Comparison of ENCODE assay signal across 28 cellular contexts in genomic region chr2:32402087-32402486, GRCh38. TPM values are rescaled to one million over a fixed set of nuclear protein-coding genes. Genes with fewer than 3 reads are reported as not detected.
DNase-seq lines count a peak whose midpoint lies in the region; ATAC-seq, FAIRE-seq and TF ChIP-seq lines count a peak whose summit lies in the region.
"Had no signal": no experiment of that assay in that cellular context is flagged by ENCODE, and none has a peak within 500 bp of the region (broad histone marks: within the 10 kb centered on the region; RNA-seq: fewer than 3 reads in every experiment).

No MANE protein-coding gene starts in this region.

- CTCF ChIA-PET in activated CD8-positive, alpha-beta memory T cell treated with anti-CD3 and anti-CD28 coated beads, Interleukin-2, amount 10 ng/mL, durations not matched to agents 7 days and 5 days (lab: Charles Lee): no interaction called here
- CTCF ChIA-PET in SK-N-SH (lab: Yijun Ruan, JAX): interaction anchor here (0.7 kb wide), 1 partner anchor 11 kb away, joined by 3 read pairs; no protein-coding TSS in a partner anchor

- peak overlapping the region; percentile 8 for H3K27ac Mint-ChIP-seq in activated CD8-positive, alpha-beta memory T cell treated with anti-CD3 and anti-CD28 coated beads, Interleukin-2, amount 10 ng/mL, durations not matched to agents 7 days and 5 days
- peak overlapping the region; percentile 9 for H3K27ac Mint-ChIP-seq in activated naive CD8-positive, alpha-beta T cell treated with anti-CD3 and anti-CD28 coated beads for 36 hours
- H3K27ac Mint-ChIP-seq in stimulated activated effector memory CD8-positive, alpha-beta T cell treated with anti-CD3 and anti-CD28 coated beads, Interleukin-12 subunit alpha, Interleukin-12 subunit beta, amount 100 ng/mL, for 72 hours: peak overlapping the region; percentile 37
- H3K27ac Mint-ChIP-seq: mesothelial cell of epicardium; T-helper 1 cell treated with Interleukin-12 subunit alpha and Interleukin-12 subunit beta and Interleukin-4 antibody, amounts not matched to agents 30 μg/mL and 1 μg/mL, for 36 hours had no signal

- no peaks in the 10 kb centered on the region for H3K27me3 Mint-ChIP-seq in activated CD8-positive, alpha-beta memory T cell treated with anti-CD3 and anti-CD28 coated beads, Interleukin-2, amount 10 ng/mL, durations not matched to agents 7 days and 5 days
- no peaks in the 10 kb centered on the region for H3K27me3 Mint-ChIP-seq in activated naive CD8-positive, alpha-beta T cell treated with anti-CD3 and anti-CD28 coated beads for 36 hours

- no peaks in the 10 kb centered on the region for H3K4me1 ChIP-seq in SK-N-SH (ENCODE audit: control insufficient read depth in 1 of 2, insufficient read depth in 2 of 2, low read depth in 1 of 2, low read length in 1 of 2)
- H3K4me1 ChIP-seq: esophagus muscularis mucosa had no signal

- H2AFZ ChIP-seq in SK-N-SH (ENCODE audit: low read depth): no peak overlapping the region

- POLR2A ChIA-PET in SK-N-SH (lab: Yijun Ruan, JAX): no interaction called here

- H3F3A ChIP-seq in SK-N-SH (replicated peaks; ENCODE audit: insufficient read depth): peaks cover 8% of the 10 kb centered on the region

- H3K4me3 ChIP-seq in SK-N-SH (ENCODE audit: low read depth in 2 of 2, low read length in 1 of 2): no peak overlapping the region
- H3K4me3 ChIP-seq: coronary artery, esophagus muscularis mucosa, right lobe of liver had no signal

- peaks cover 55 to 69% of the 10 kb centered on the region in 2 experiments for H3K36me3 ChIP-seq in SK-N-SH (replicated peaks in 1 of 2; ENCODE audit: control insufficient read depth in 1 of 2, insufficient read depth in 2 of 2, low read length in 1 of 2)

- peaks cover 5% of the 10 kb centered on the region for H3K4me1 Mint-ChIP-seq in activated CD8-positive, alpha-beta memory T cell treated with anti-CD3 and anti-CD28 coated beads, Interleukin-2, amount 10 ng/mL, durations not matched to agents 7 days and 5 days
- H3K4me1 Mint-ChIP-seq in activated naive CD8-positive, alpha-beta T cell treated with anti-CD3 and anti-CD28 coated beads for 36 hours: peaks cover 14% of the 10 kb centered on the region
- H3K4me1 Mint-ChIP-seq in stimulated activated effector memory CD8-positive, alpha-beta T cell treated with anti-CD3 and anti-CD28 coated beads, Interleukin-12 subunit alpha, Interleukin-12 subunit beta, amount 100 ng/mL, for 72 hours: peaks cover 11% of the 10 kb centered on the region
- H3K4me1 Mint-ChIP-seq: mesothelial cell of epicardium, neural crest cell had no signal

- DNase-seq in activated CD8-positive, alpha-beta memory T cell treated with anti-CD3 and anti-CD28 coated beads, Interleukin-2, amount 10 ng/mL, durations not matched to agents 7 days and 5 days: no peak
- DNase-seq in activated CD8-positive, alpha-beta memory T cell treated with anti-CD3 and anti-CD28 coated beads, Interleukin-2, amount 50 U/mL, for 48 hours: no peak
- DNase-seq in GM19239 (ENCODE audit: insufficient read length, low spot score) (no peak), SK-N-SH (no peak), NCI-H187 treated with DMSO at 0.1 percent for 48 hours (lab: John Stamatoyannopoulos, UW) (no peak)
- DNase-seq in activated naive CD8-positive, alpha-beta T cell treated with anti-CD3 and anti-CD28 coated beads for 36 hours: no peak
- no peak for DNase-seq in stimulated activated effector memory CD8-positive, alpha-beta T cell treated with anti-CD3 and anti-CD28 coated beads, Interleukin-12 subunit alpha, Interleukin-12 subunit beta, amount 100 ng/mL, for 72 hours (ENCODE audit: low spot score in 2 of 2)
- DNase-seq: activated CD4-positive, alpha-beta T cell treated with anti-CD3 and anti-CD28 coated beads for 1 hour; activated gamma-delta T cell; amniotic stem cell; foreskin melanocyte; hippocampal formation; immature natural killer cell; NCI-H1092; NCI-H2029; NCI-H226; NCI-H748 treated with DMSO at 0.1 percent for 48 hours; right lobe of liver; stimulated activated CD4-positive, alpha-beta T cell treated with anti-CD3 and anti-CD28 coated beads, Interleukin-4, amount 100 ng/mL, for 4 hours; trophoblast cell had no signal

- no peak overlapping the region for H3K4me3 Mint-ChIP-seq in activated CD8-positive, alpha-beta memory T cell treated with anti-CD3 and anti-CD28 coated beads, Interleukin-2, amount 10 ng/mL, durations not matched to agents 7 days and 5 days
- H3K4me3 Mint-ChIP-seq in activated naive CD8-positive, alpha-beta T cell treated with anti-CD3 and anti-CD28 coated beads for 36 hours: no peak overlapping the region
- H3K4me3 Mint-ChIP-seq in stimulated activated effector memory CD8-positive, alpha-beta T cell treated with anti-CD3 and anti-CD28 coated beads, Interleukin-12 subunit alpha, Interleukin-12 subunit beta, amount 100 ng/mL, for 72 hours: no peak overlapping the region
- H3K4me3 Mint-ChIP-seq: immature natural killer cell; mesothelial cell of epicardium; neural crest cell; T-helper 1 cell treated with Interleukin-12 subunit alpha and Interleukin-12 subunit beta and Interleukin-4 antibody, amounts not matched to agents 30 μg/mL and 1 μg/mL, for 36 hours had no signal

- H3K9me3 Mint-ChIP-seq in activated CD8-positive, alpha-beta memory T cell treated with anti-CD3 and anti-CD28 coated beads, Interleukin-2, amount 10 ng/mL, durations not matched to agents 7 days and 5 days (ENCODE audit: low read depth): no peaks in the 10 kb centered on the region
- H3K9me3 Mint-ChIP-seq in activated naive CD8-positive, alpha-beta T cell treated with anti-CD3 and anti-CD28 coated beads for 36 hours: no peaks in the 10 kb centered on the region
- no peaks in the 10 kb centered on the region for H3K9me3 Mint-ChIP-seq in stimulated activated effector memory CD8-positive, alpha-beta T cell treated with anti-CD3 and anti-CD28 coated beads, Interleukin-12 subunit alpha, Interleukin-12 subunit beta, amount 100 ng/mL, for 72 hours
- H3K9me3 Mint-ChIP-seq: immature natural killer cell; mesothelial cell of epicardium; neural crest cell; T-helper 1 cell treated with Interleukin-12 subunit alpha and Interleukin-12 subunit beta and Interleukin-4 antibody, amounts not matched to agents 30 μg/mL and 1 μg/mL, for 36 hours had no signal

- no peak for TF ChIP-seq EP300 in SK-N-SH (IDR thresholded peaks at IDR 0.05; ENCODE audit: borderline replicate concordance in 1 of 2, low read depth in 1 of 2, low read length in 1 of 2)

- no peak overlapping the region for H3K9ac ChIP-seq in SK-N-SH

- peak; percentile 39 for FAIRE-seq in GM19239 (lab: Jason Lieb, UNC)
- FAIRE-seq: A204.1, bronchial epithelial cell had no signal

- TF ChIP-seq CTCF in SK-N-SH (IDR thresholded peaks at IDR 0.05): no peak

- peaks cover 24% of the 10 kb centered on the region for H3K79me2 ChIP-seq in SK-N-SH (ENCODE audit: insufficient read depth)

- H3K9me2 ChIP-seq in SK-N-SH: no peaks in the 10 kb centered on the region

- H3K27ac ChIP-seq in SK-N-SH (ENCODE audit: low read depth in 2 of 2, low read length in 1 of 2): no peak overlapping the region
- H3K27ac ChIP-seq: coronary artery, esophagus muscularis mucosa, right lobe of liver had no signal

- TF ChIP-seq RAD21 in SK-N-SH (IDR thresholded peaks at IDR 0.05; ENCODE audit: low read length): no peak

- no peak for ATAC-seq in activated CD8-positive, alpha-beta memory T cell treated with anti-CD3 and anti-CD28 coated beads, Interleukin-2, amount 10 ng/mL, durations not matched to agents 7 days and 5 days
- peak; percentile 50 for ATAC-seq in stimulated activated effector memory CD8-positive, alpha-beta T cell treated with anti-CD3 and anti-CD28 coated beads, Interleukin-12 subunit alpha, Interleukin-12 subunit beta, amount 100 ng/mL, for 72 hours
- no peak for ATAC-seq in HG03045 (IDR thresholded peaks at IDR 0.05; ENCODE audit: unreplicated experiment)

- no peak overlapping the region for H3K4me2 ChIP-seq in SK-N-SH

- H3K36me3 Mint-ChIP-seq in activated CD8-positive, alpha-beta memory T cell treated with anti-CD3 and anti-CD28 coated beads, Interleukin-2, amount 10 ng/mL, durations not matched to agents 7 days and 5 days: peaks cover 20% of the 10 kb centered on the region
- peaks cover 11% of the 10 kb centered on the region for H3K36me3 Mint-ChIP-seq in activated naive CD8-positive, alpha-beta T cell treated with anti-CD3 and anti-CD28 coated beads for 36 hours
- peaks cover 97% of the 10 kb centered on the region for H3K36me3 Mint-ChIP-seq in stimulated activated effector memory CD8-positive, alpha-beta T cell treated with anti-CD3 and anti-CD28 coated beads, Interleukin-12 subunit alpha, Interleukin-12 subunit beta, amount 100 ng/mL, for 72 hours

- no peaks in the 10 kb centered on the region for H4K20me1 ChIP-seq in SK-N-SH (ENCODE audit: insufficient read depth)

- no peaks in the 10 kb centered on the region for H3K9me3 ChIP-seq in SK-N-SH
- H3K9me3 ChIP-seq: esophagus muscularis mucosa, right lobe of liver had no signal

- no peaks in the 10 kb centered on the region for H3K27me3 ChIP-seq in SK-N-SH (ENCODE audit: insufficient read depth)
- H3K27me3 ChIP-seq: esophagus muscularis mucosa, right lobe of liver had no signal

TF ChIP-seq in SK-N-SH, 30 proteins besides CTCF, POLR2A, EP300 and RAD21:
- TF ChIP-seq JUND (IDR thresholded peaks at IDR 0.05) (no peak), FOSL2 (IDR thresholded peaks at IDR 0.05; ENCODE audit: borderline replicate concordance, low read depth) (no peak)

RNA-seq across cellular contexts. Expression of gene BIRC6, which starts 45.3 kb away (rescaled TPM):
- 100 to 1,000 TPM in 1 of 2 experiments, 10 to 100 TPM in 1; 99.5 to 122 TPM for total RNA-seq in activated CD8-positive, alpha-beta memory T cell treated with anti-CD3 and anti-CD28 coated beads, Interleukin-2, amount 10 ng/mL, durations not matched to agents 7 days and 5 days
- total RNA-seq in activated naive CD8-positive, alpha-beta T cell treated with anti-CD3 and anti-CD28 coated beads for 36 hours: 10 to 100 TPM; 59.7 to 60.9 TPM
- 28.9 and 35.3 TPM in 2 replicates for polyA plus RNA-seq in SK-N-SH (2012; rRNA removed)
- 27.4 and 32.0 TPM in 2 replicates for polyA plus RNA-seq in SK-N-SH (2012; cell fraction: cytosol; rRNA removed)
- 39.3 and 76.2 TPM in 2 replicates for polyA plus RNA-seq in SK-N-SH (2012; cell fraction: nucleus; rRNA removed)
